In the genomic region with DNA sequence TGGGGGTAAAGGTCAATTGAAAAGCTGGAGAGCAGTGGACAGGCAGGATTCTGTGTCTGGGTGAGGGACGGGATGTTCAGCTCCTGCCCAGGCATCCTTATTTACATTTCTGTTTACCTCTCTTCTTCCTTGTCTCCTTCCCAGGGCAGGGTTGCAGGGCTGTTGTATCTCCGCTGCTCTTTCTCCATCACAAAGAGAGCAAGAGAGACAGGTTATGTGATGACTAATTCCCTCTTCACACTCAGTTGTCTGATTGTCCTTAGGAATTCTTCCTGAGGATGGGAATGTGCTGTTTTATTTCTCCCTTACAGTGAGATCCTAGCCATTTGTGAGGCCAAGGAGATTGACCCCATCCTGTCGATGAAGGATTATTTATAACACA, we compare ENCODE assay signal across 22 cellular contexts.
"Had no signal": no experiment of that assay in that cellular context is flagged by ENCODE, and none has a peak within 500 bp of the region (broad histone marks: within the 10 kb centered on the region; RNA-seq: fewer than 3 reads in every experiment).

No MANE protein-coding gene starts in this region.

- H3K27ac Mint-ChIP-seq: immature natural killer cell; nephron; stimulated activated effector memory CD8-positive, alpha-beta T cell treated with anti-CD3 and anti-CD28 coated beads, Interleukin-12 subunit alpha, Interleukin-12 subunit beta, amount 100 ng/mL, for 72 hours had no signal

- H3K9ac ChIP-seq: parathyroid adenoma had no signal

- FAIRE-seq: keratinocyte had no signal

- H3K4me1 ChIP-seq: foreskin keratinocyte, parathyroid adenoma, psoas muscle, right lobe of liver, tibial artery, upper lobe of left lung, uterus had no signal

- H3K27ac ChIP-seq: foreskin keratinocyte, parathyroid adenoma, psoas muscle, right lobe of liver, tibial artery, upper lobe of left lung, uterus had no signal

- ATAC-seq: foreskin keratinocyte; left cardiac atrium; left ventricle myocardium superior; psoas muscle; right lobe of liver; stimulated activated effector memory CD8-positive, alpha-beta T cell treated with anti-CD3 and anti-CD28 coated beads, Interleukin-12 subunit alpha, Interleukin-12 subunit beta, amount 100 ng/mL, for 72 hours; stimulated activated naive CD8-positive, alpha-beta T cell treated with anti-CD3 and anti-CD28 coated beads, Interleukin-15, Interleukin-2, amounts not matched to agents 100 U/mL and 50 U/mL, for 24 hours had no signal

- H3K79me2 ChIP-seq: parathyroid adenoma had no signal

- H3K27me3 ChIP-seq: right lobe of liver, upper lobe of left lung, uterus had no signal

- DNase-seq: effector memory CD4-positive, alpha-beta T cell; immature natural killer cell; left cardiac atrium; left ventricle myocardium superior; mesenchymal stem cell; naive B cell; occipital lobe; psoas muscle; retina; right lobe of liver; stimulated activated CD4-positive, alpha-beta T cell treated with anti-CD3 and anti-CD28 coated beads, Interleukin-4, amount 100 ng/mL, for 1 hour; stimulated activated CD8-positive, alpha-beta memory T cell treated with anti-CD3 and anti-CD28 coated beads, Interleukin-4, amount 100 ng/mL, for 48 hours; stimulated activated naive CD8-positive, alpha-beta T cell treated with anti-CD3 and anti-CD28 coated beads, Interleukin-15, Interleukin-2, amounts not matched to agents 100 U/mL and 50 U/mL, for 24 hours; tibial artery; upper lobe of left lung; uterus had no signal

- H3K4me1 Mint-ChIP-seq: immature natural killer cell; nephron; stimulated activated effector memory CD8-positive, alpha-beta T cell treated with anti-CD3 and anti-CD28 coated beads, Interleukin-12 subunit alpha, Interleukin-12 subunit beta, amount 100 ng/mL, for 72 hours had no signal

- H3K36me3 ChIP-seq: right lobe of liver, tibial artery, upper lobe of left lung, uterus had no signal

- H3K27me3 Mint-ChIP-seq: naive B cell had no signal

- H3K36me3 Mint-ChIP-seq: immature natural killer cell; naive B cell; stimulated activated effector memory CD8-positive, alpha-beta T cell treated with anti-CD3 and anti-CD28 coated beads, Interleukin-12 subunit alpha, Interleukin-12 subunit beta, amount 100 ng/mL, for 72 hours had no signal

- H3K9me3 ChIP-seq: psoas muscle, right lobe of liver, tibial artery, upper lobe of left lung, uterus had no signal

- H3K4me3 Mint-ChIP-seq: immature natural killer cell; nephron; stimulated activated effector memory CD8-positive, alpha-beta T cell treated with anti-CD3 and anti-CD28 coated beads, Interleukin-12 subunit alpha, Interleukin-12 subunit beta, amount 100 ng/mL, for 72 hours had no signal

- H3K4me3 ChIP-seq: lung, psoas muscle, right lobe of liver, tibial artery, upper lobe of left lung, uterus had no signal

- H2AFZ ChIP-seq: parathyroid adenoma had no signal

- H3K9me3 Mint-ChIP-seq: immature natural killer cell; naive B cell; nephron; stimulated activated effector memory CD8-positive, alpha-beta T cell treated with anti-CD3 and anti-CD28 coated beads, Interleukin-12 subunit alpha, Interleukin-12 subunit beta, amount 100 ng/mL, for 72 hours had no signal
